Comparison of ENCODE assay signal across 12 cellular contexts in genomic region chr9:121322737-121323448, GRCh38. TPM values are rescaled to one million over a fixed set of nuclear protein-coding genes. Genes with fewer than 3 reads are reported as not detected.
DNase-seq lines count a peak whose midpoint lies in the region; ATAC-seq, FAIRE-seq and TF ChIP-seq lines count a peak whose summit lies in the region.
"Had no signal": no experiment of that assay in that cellular context is flagged by ENCODE, and none has a peak within 500 bp of the region (broad histone marks: within the 10 kb centered on the region; RNA-seq: fewer than 3 reads in every experiment).

No MANE protein-coding gene starts in this region.

- peaks cover 20% of the 10 kb centered on the region for H3K4me1 ChIP-seq in keratinocyte (ENCODE audit: control insufficient read depth, extremely low read depth, insufficient read depth, low read length)
- H3K4me1 ChIP-seq: foreskin keratinocyte had no signal

- H3K36me3 ChIP-seq in keratinocyte (ENCODE audit: control insufficient read depth in 2 of 2, extremely low read depth in 1 of 2, insufficient read depth in 2 of 2, low read length in 2 of 2): peaks cover 25 to 42% of the 10 kb centered on the region in 2 experiments

- DNase-seq in HL-60 (ENCODE audit: low read depth in 1 of 2, low spot score in 1 of 2): peak; percentile 24 to 42
- no peak for DNase-seq in keratinocyte (ENCODE audit: low read depth, low spot score)
- no peak for DNase-seq in stimulated activated effector memory CD8-positive, alpha-beta T cell treated with anti-CD3 and anti-CD28 coated beads, Interleukin-12 subunit alpha, Interleukin-12 subunit beta, amount 100 ng/mL, for 72 hours (ENCODE audit: low spot score in 2 of 2)
- no peak for DNase-seq in GM12892 (ENCODE audit: insufficient read length)
- no peak for DNase-seq in NCI-H82 (lab: John Stamatoyannopoulos, UW)
- DNase-seq: activated CD8-positive, alpha-beta memory T cell treated with anti-CD3 and anti-CD28 coated beads, Interleukin-2, amount 50 U/mL, for 4 hours; NCI-H1436 treated with DMSO at 0.1 percent for 48 hours had no signal

- peak overlapping the region; percentile 20 for H3K27ac Mint-ChIP-seq in activated T-helper 17 cell treated with anti-CD3 and anti-CD28 coated beads, Interleukin-2, amount 50 U/mL, for 72 hours
- peak overlapping the region; percentile 58 for H3K27ac Mint-ChIP-seq in stimulated activated effector memory CD8-positive, alpha-beta T cell treated with anti-CD3 and anti-CD28 coated beads, Interleukin-12 subunit alpha, Interleukin-12 subunit beta, amount 100 ng/mL, for 72 hours
- H3K27ac Mint-ChIP-seq: memory B cell had no signal

- H3K27ac ChIP-seq in HL-60 (replicated peaks) (peak overlapping the region; percentile 37), keratinocyte (ENCODE audit: control insufficient read depth, insufficient read depth, low read length) (peak overlapping the region; percentile 69)
- H3K27ac ChIP-seq: foreskin keratinocyte had no signal

- no peaks in the 10 kb centered on the region for H3K9me1 ChIP-seq in keratinocyte (ENCODE audit: control insufficient read depth, extremely low read depth, insufficient read depth, low read length)

- H3K79me2 ChIP-seq in keratinocyte (ENCODE audit: control insufficient read depth, insufficient read depth, low read length): no peaks in the 10 kb centered on the region

- no peak overlapping the region for H2AFZ ChIP-seq in keratinocyte (ENCODE audit: control insufficient read depth, low read length)

- no peaks in the 10 kb centered on the region for H4K20me1 ChIP-seq in keratinocyte (ENCODE audit: control insufficient read depth, extremely low read depth, insufficient read depth, low read length)

- no peak for TF ChIP-seq POLR2A in GM12892 (IDR thresholded peaks at IDR 0.05; ENCODE audit: low read depth, low read length)

- dilution Hi-C loops in keratinocyte (cut with MboI; ENCODE audit: extremely low pct_ligation_motif_present, low sequenced_read_pairs): no loop called here

- TF ChIP-seq CTCF in HL-60 (IDR thresholded peaks at IDR 0.05; ENCODE audit: insufficient read depth, low read length) (no peak), keratinocyte (optimal IDR thresholded peaks at IDR 0.05 in 1 of 3, IDR thresholded peaks at IDR 0.05 in 1 of 3, conservative IDR thresholded peaks at IDR 0.05 in 1 of 3; ENCODE audit: extremely low read depth in 1 of 3, insufficient read depth in 2 of 3, low read length in 3 of 3) (no peak)

- H3K9me3 Mint-ChIP-seq in activated T-helper 17 cell treated with anti-CD3 and anti-CD28 coated beads, Interleukin-2, amount 50 U/mL, for 72 hours: no peaks in the 10 kb centered on the region
- H3K9me3 Mint-ChIP-seq in stimulated activated effector memory CD8-positive, alpha-beta T cell treated with anti-CD3 and anti-CD28 coated beads, Interleukin-12 subunit alpha, Interleukin-12 subunit beta, amount 100 ng/mL, for 72 hours: no peaks in the 10 kb centered on the region
- H3K9me3 Mint-ChIP-seq: memory B cell had no signal

- H3K4me3 ChIP-seq in HL-60 (replicated peaks; ENCODE audit: insufficient read depth, low read length) (no peak overlapping the region), keratinocyte (ENCODE audit: control insufficient read depth in 2 of 3, extremely low read depth in 1 of 3, insufficient read depth in 2 of 3, low read depth in 1 of 3, low read length in 3 of 3) (no peak overlapping the region)

- no peak for ATAC-seq in activated T-helper 17 cell treated with anti-CD3 and anti-CD28 coated beads, Interleukin-2, amount 50 U/mL, for 72 hours (replicated peaks)
- ATAC-seq in stimulated activated effector memory CD8-positive, alpha-beta T cell treated with anti-CD3 and anti-CD28 coated beads, Interleukin-12 subunit alpha, Interleukin-12 subunit beta, amount 100 ng/mL, for 72 hours: no peak
- no peak for ATAC-seq in HG02623 (IDR thresholded peaks at IDR 0.05; ENCODE audit: unreplicated experiment)

- H3K9ac ChIP-seq in keratinocyte (ENCODE audit: control insufficient read depth, extremely low read depth, insufficient read depth, low read length): no peak overlapping the region

- H3K27me3 ChIP-seq in HL-60 (ENCODE audit: insufficient read depth, poor library complexity, severe bottlenecking) (no peaks in the 10 kb centered on the region), keratinocyte (ENCODE audit: control insufficient read depth, extremely low read depth, insufficient read depth, low read length) (no peaks in the 10 kb centered on the region)
- H3K27me3 ChIP-seq: foreskin keratinocyte had no signal

- H3K27me3 Mint-ChIP-seq in activated T-helper 17 cell treated with anti-CD3 and anti-CD28 coated beads, Interleukin-2, amount 50 U/mL, for 72 hours: no peaks in the 10 kb centered on the region
- H3K27me3 Mint-ChIP-seq: memory B cell had no signal

- FAIRE-seq in keratinocyte (lab: Jason Lieb, UNC): no peak
- no peak for FAIRE-seq in GM12892 (lab: Jason Lieb, UNC)

- no peaks in the 10 kb centered on the region for H3K36me3 Mint-ChIP-seq in activated T-helper 17 cell treated with anti-CD3 and anti-CD28 coated beads, Interleukin-2, amount 50 U/mL, for 72 hours (ENCODE audit: low read depth)
- peaks cover 7% of the 10 kb centered on the region for H3K36me3 Mint-ChIP-seq in stimulated activated effector memory CD8-positive, alpha-beta T cell treated with anti-CD3 and anti-CD28 coated beads, Interleukin-12 subunit alpha, Interleukin-12 subunit beta, amount 100 ng/mL, for 72 hours

- H3K9me3 ChIP-seq in keratinocyte (ENCODE audit: control insufficient read depth, low read depth, low read length): no peaks in the 10 kb centered on the region

- H3K4me1 Mint-ChIP-seq in activated T-helper 17 cell treated with anti-CD3 and anti-CD28 coated beads, Interleukin-2, amount 50 U/mL, for 72 hours: no peaks in the 10 kb centered on the region
- peaks cover 37% of the 10 kb centered on the region for H3K4me1 Mint-ChIP-seq in stimulated activated effector memory CD8-positive, alpha-beta T cell treated with anti-CD3 and anti-CD28 coated beads, Interleukin-12 subunit alpha, Interleukin-12 subunit beta, amount 100 ng/mL, for 72 hours
- H3K4me1 Mint-ChIP-seq: brain had no signal

- H3K4me2 ChIP-seq in keratinocyte (ENCODE audit: control insufficient read depth, extremely low read depth, insufficient read depth, low read depth, low read length): peak overlapping the region; percentile 53

- no peak overlapping the region for H3K4me3 Mint-ChIP-seq in activated T-helper 17 cell treated with anti-CD3 and anti-CD28 coated beads, Interleukin-2, amount 50 U/mL, for 72 hours
- H3K4me3 Mint-ChIP-seq in stimulated activated effector memory CD8-positive, alpha-beta T cell treated with anti-CD3 and anti-CD28 coated beads, Interleukin-12 subunit alpha, Interleukin-12 subunit beta, amount 100 ng/mL, for 72 hours: no peak overlapping the region
- H3K4me3 Mint-ChIP-seq: brain, memory B cell had no signal

RNA-seq across cellular contexts. Expression of gene STOM, which starts 47.2 kb away (rescaled TPM):
- 10 to 100 TPM; 50.8 to 69.4 TPM for total RNA-seq in activated T-helper 17 cell treated with anti-CD3 and anti-CD28 coated beads, Interleukin-2, amount 50 U/mL, for 72 hours
- polyA plus RNA-seq in keratinocyte: 100.0 to 121 TPM (median 101 TPM) in 3 replicates
- 20.5 TPM for polyA plus RNA-seq in keratinocyte (2011; ENCODE audit: low read depth)
- 43.3 and 64.2 TPM in 2 replicates for polyA plus RNA-seq in keratinocyte (2011; cell fraction: cytosol; rRNA removed)
- 80.3 and 89.8 TPM in 2 replicates for polyA plus RNA-seq in keratinocyte (2011; cell fraction: nucleus; rRNA removed)
- polyA plus RNA-seq in keratinocyte (2012; ENCODE audit: low replicate concordance): 60.8 and 77.7 TPM in 2 replicates
- 31.5 to 57.7 TPM (median 44.8 TPM) in 3 replicates for polyA minus RNA-seq in keratinocyte
- 58.7 TPM for polyA minus RNA-seq in keratinocyte (2011; cell fraction: cytosol; rRNA and poly(A)+ RNA removed)
- 66.6 and 104 TPM in 2 replicates for polyA minus RNA-seq in keratinocyte (2011; cell fraction: nucleus; rRNA and poly(A)+ RNA removed)
- polyA plus RNA-seq in GM12892 (2012; ENCODE audit: missing spikeins): 18.4 TPM

RNA-seq across cellular contexts. Expression of gene GSN, which starts 54.9 kb away (rescaled TPM):
- 1 to 10 TPM; 5.1 to 5.6 TPM for total RNA-seq in activated T-helper 17 cell treated with anti-CD3 and anti-CD28 coated beads, Interleukin-2, amount 50 U/mL, for 72 hours
- 166 to 348 TPM (median 287 TPM) in 3 replicates for polyA plus RNA-seq in keratinocyte
- polyA plus RNA-seq in keratinocyte (2011; ENCODE audit: low read depth): 619 TPM
- 156 and 282 TPM in 2 replicates for polyA plus RNA-seq in keratinocyte (2011; cell fraction: cytosol; rRNA removed)
- 255 and 339 TPM in 2 replicates for polyA plus RNA-seq in keratinocyte (2011; cell fraction: nucleus; rRNA removed)
- 221 and 240 TPM in 2 replicates for polyA plus RNA-seq in keratinocyte (2012; ENCODE audit: low replicate concordance)
- polyA minus RNA-seq in keratinocyte: 343 to 723 TPM (median 389 TPM) in 3 replicates
- polyA minus RNA-seq in keratinocyte (2011; cell fraction: cytosol; rRNA and poly(A)+ RNA removed): 504 TPM
- 333 and 379 TPM in 2 replicates for polyA minus RNA-seq in keratinocyte (2011; cell fraction: nucleus; rRNA and poly(A)+ RNA removed)
- 8.4 TPM for polyA plus RNA-seq in GM12892 (2012; ENCODE audit: missing spikeins)

Comparison
In these comparisons a context has a peak if more than half of its experiments do, and no peak if none do; other contexts are left out.
1. DNase-seq: peak in HL-60 (2 of 2); none in keratinocyte (single experiment), stimulated activated effector memory CD8-positive, alpha-beta T cell treated with anti-CD3 and anti-CD28 coated beads, Interleukin-12 subunit alpha, Interleukin-12 subunit beta, amount 100 ng/mL, for 72 hours (0 of 2), GM12892 (single experiment) and NCI-H82 (single experiment).